Comparison of ENCODE assay signal across 2 cellular contexts in the genomic region with DNA sequence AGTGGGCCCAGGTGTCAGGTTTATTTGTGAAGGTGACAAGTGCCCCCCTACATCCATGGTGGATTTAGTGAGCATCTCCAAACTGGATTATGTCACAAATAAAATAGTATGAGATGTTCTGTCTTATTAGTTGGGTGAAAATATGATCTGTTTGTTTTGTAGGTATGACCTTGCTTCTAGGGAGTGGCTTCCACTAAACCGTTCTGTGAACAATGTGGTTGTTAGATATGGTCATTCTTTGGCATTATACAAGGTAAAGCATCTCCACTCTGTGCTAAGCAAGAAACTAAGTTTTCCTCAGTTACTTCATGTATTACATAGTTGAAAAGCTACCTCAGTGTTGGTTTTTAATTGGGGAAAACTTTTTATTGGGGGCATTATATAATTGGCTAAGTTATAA.
TF ChIP-seq lines count a peak whose summit lies in the region.

No MANE protein-coding gene starts in this region.

TF ChIP-seq in A549, 52 proteins besides CTCF, POLR2A, EP300 and RAD21:
- TF ChIP-seq CBX2 (IDR thresholded peaks at IDR 0.05; ENCODE audit: borderline replicate concordance, low read depth), result no peak
- TF ChIP-seq RCOR1 (IDR thresholded peaks at IDR 0.05; ENCODE audit: low read depth, low read length), result no peak
- no peak for TF ChIP-seq CBX8 (IDR thresholded peaks at IDR 0.05)
- no peak for TF ChIP-seq REST (IDR thresholded peaks at IDR 0.05)
- TF ChIP-seq TP53 (CRISPR knock-in tag; IDR thresholded peaks at IDR 0.05), result no peak
TF ChIP-seq in A549: peak in this region for 0.

TF ChIP-seq in H1, 55 proteins besides CTCF, POLR2A, EP300 and RAD21:
- TF ChIP-seq PHF8 (conservative IDR thresholded peaks at IDR 0.05; ENCODE audit: low read depth, low read length), result no peak
- no peak for TF ChIP-seq SIX5 (IDR thresholded peaks at IDR 0.05; ENCODE audit: low read depth, low read length)
- TF ChIP-seq POU5F1 (IDR thresholded peaks at IDR 0.05; ENCODE audit: low read depth, low read length), result no peak
- TF ChIP-seq SP4 (IDR thresholded peaks at IDR 0.05; ENCODE audit: low read length), result no peak
- TF ChIP-seq, protein P1, sequence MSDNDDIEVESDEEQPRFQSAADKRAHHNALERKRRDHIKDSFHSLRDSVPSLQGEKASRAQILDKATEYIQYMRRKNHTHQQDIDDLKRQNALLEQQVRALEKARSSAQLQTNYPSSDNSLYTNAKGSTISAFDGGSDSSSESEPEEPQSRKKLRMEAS (IDR thresholded peaks at IDR 0.05), result no peak
- TF ChIP-seq CBX5 (IDR thresholded peaks at IDR 0.05; ENCODE audit: low read depth, low read length), result no peak
- no peak for TF ChIP-seq SIN3A (conservative IDR thresholded peaks at IDR 0.05 in 1 of 2, IDR thresholded peaks at IDR 0.05 in 1 of 2; ENCODE audit: low read depth in 1 of 2, low read length in 2 of 2)
TF ChIP-seq in H1: peak in this region for 0.
